ENCODE assay signal across 13 cellular contexts in genomic region chr2:71789556-71790219, GRCh38.
DNase-seq lines count a peak whose midpoint lies in the region; ATAC-seq and TF ChIP-seq lines count a peak whose summit lies in the region.
"Had no signal": no experiment of that assay in that cellular context is flagged by ENCODE, and none has a peak within 500 bp of the region (broad histone marks: within the 10 kb centered on the region; RNA-seq: fewer than 3 reads in every experiment).

No MANE protein-coding gene starts in this region.

- no peaks in the 10 kb centered on the region for H3K79me2 ChIP-seq in trophoblast cell (ENCODE audit: control insufficient read depth, insufficient read depth, low read length, poor library complexity)
- H3K79me2 ChIP-seq: parathyroid adenoma had no signal

- no peak for ATAC-seq in HG02763 (IDR thresholded peaks at IDR 0.05; ENCODE audit: unreplicated experiment)
- ATAC-seq: mucosa of descending colon had no signal

- no peak overlapping the region for H4K12ac ChIP-seq in trophoblast cell (ENCODE audit: low read depth, low read length)

- H3K27me3 ChIP-seq in BJ (ENCODE audit: control insufficient read depth, insufficient read depth, low read length) (peaks cover 1% of the 10 kb centered on the region), brain microvascular endothelial cell (replicated peaks) (no peaks in the 10 kb centered on the region), trophoblast cell (ENCODE audit: insufficient read depth, low read length) (no peaks in the 10 kb centered on the region)

- H3K27ac ChIP-seq in brain microvascular endothelial cell (no peak overlapping the region), trophoblast cell (ENCODE audit: low read depth, low read length) (no peak overlapping the region)
- H3K27ac ChIP-seq: parathyroid adenoma had no signal

- peaks cover 5% of the 10 kb centered on the region for H3K79me1 ChIP-seq in trophoblast cell (ENCODE audit: low read length)

- H3K4me3 ChIP-seq in BJ (ENCODE audit: low read depth, low read length), result no peak overlapping the region
- no peak overlapping the region for H3K4me3 ChIP-seq in HFF-Myc (replicated peaks; ENCODE audit: low read depth, low read length)
- H3K4me3 ChIP-seq in brain microvascular endothelial cell (ENCODE audit: low read depth, low read length), result no peak overlapping the region
- no peak overlapping the region for H3K4me3 ChIP-seq in trophoblast cell (ENCODE audit: low read depth, low read length)
- H3K4me3 ChIP-seq: mucosa of descending colon had no signal

- peak; percentile 48 for TF ChIP-seq CTCF in BJ (IDR thresholded peaks at IDR 0.05; ENCODE audit: insufficient read depth, low read depth, low read length)
- TF ChIP-seq CTCF in HFF-Myc (IDR thresholded peaks at IDR 0.05; ENCODE audit: low read depth, low read length, missing control alignments), result peak; percentile 43
- TF ChIP-seq CTCF in brain microvascular endothelial cell (IDR thresholded peaks at IDR 0.05; ENCODE audit: low read depth, low read length, missing control alignments), result peak; percentile 47

- H2BK12ac ChIP-seq in trophoblast cell (ENCODE audit: low read length), result no peak overlapping the region

- H2AK5ac ChIP-seq in trophoblast cell (ENCODE audit: low read length), result no peak overlapping the region

- H2BK5ac ChIP-seq in trophoblast cell (ENCODE audit: low read depth, low read length, poor library complexity), result no peak overlapping the region

- H3K4me2 ChIP-seq in trophoblast cell (ENCODE audit: low read length), result no peak overlapping the region

- DNase-seq in BJ (ENCODE audit: low read depth) (no peak), HFF-Myc (ENCODE audit: extremely low read depth, low read depth) (no peak), brain microvascular endothelial cell (no peak), trophoblast cell (peak; percentile 15 to 49), NCI-H1417 treated with DMSO at 0.1 percent for 48 hours (lab: John Stamatoyannopoulos, UW) (no peak), NCI-H2029 (lab: John Stamatoyannopoulos, UW) (no peak)
- DNase-seq: activated CD4-positive, CD25-positive, alpha-beta regulatory T cell treated with anti-CD3 and anti-CD28 coated beads, Interleukin-2, amount 50 U/mL, for 72 hours; activated T-cell treated with anti-CD3 and anti-CD28 coated beads for 4 hours; central memory CD4-positive, alpha-beta T cell; mucosa of descending colon; NCI-H1092 treated with DMSO at 0.1 percent for 48 hours had no signal

- WGBS in trophoblast cell (ENCODE audit: extremely low coverage, insufficient coverage, insufficient read length), result no CpG with 5 or more reads among the region's 14 CpGs

- peaks cover 19 to 21% of the 10 kb centered on the region in 2 experiments for H3K4me1 ChIP-seq in trophoblast cell (ENCODE audit: control insufficient read depth in 1 of 2, insufficient read depth in 2 of 2, low read length in 2 of 2)
- H3K4me1 ChIP-seq: parathyroid adenoma had no signal

- H3K9ac ChIP-seq in trophoblast cell (ENCODE audit: low read length), result no peak overlapping the region
- H3K9ac ChIP-seq: parathyroid adenoma had no signal

- no peak overlapping the region for H3K23ac ChIP-seq in trophoblast cell (ENCODE audit: low read length)

- H3K18ac ChIP-seq in trophoblast cell (ENCODE audit: low read length), result no peak overlapping the region

- H3K36me3 ChIP-seq in BJ (ENCODE audit: control insufficient read depth, insufficient read depth, low read length) (no peaks in the 10 kb centered on the region), brain microvascular endothelial cell (replicated peaks) (no peaks in the 10 kb centered on the region), trophoblast cell (ENCODE audit: control insufficient read depth in 1 of 2, insufficient read depth in 2 of 2, low read length in 2 of 2) (no peaks in the 10 kb centered on the region)

- H3K4ac ChIP-seq in trophoblast cell (ENCODE audit: low read depth, low read length), result no peak overlapping the region

- in situ Hi-C loops in brain microvascular endothelial cell (cut with HindIII; ENCODE audit: low pct_ligation_motif_present, low sequenced_read_pairs), result no loop called here

- H4K91ac ChIP-seq in trophoblast cell (ENCODE audit: low read depth, low read length), result no peak overlapping the region

- no peak overlapping the region for H3K14ac ChIP-seq in trophoblast cell (ENCODE audit: low read length)

- H3K9me3 ChIP-seq in trophoblast cell (ENCODE audit: insufficient read depth, low read depth, low read length), result peaks cover 2% of the 10 kb centered on the region
- H3K9me3 ChIP-seq: mucosa of descending colon had no signal

- H4K8ac ChIP-seq in trophoblast cell (ENCODE audit: low read depth, low read length), result no peak overlapping the region

- POLR2A ChIA-PET in BJ (lab: Charles Lee), result no interaction called here

- no peak overlapping the region for H2BK120ac ChIP-seq in trophoblast cell (ENCODE audit: insufficient read depth, low read length, poor library complexity)

- CTCF ChIA-PET in BJ (lab: Yijun Ruan, JAX), result interaction anchor here (0.6 to 3.3 kb wide), 9 partner anchors 9 to 517 kb away, joined by 3 to 14 read pairs (median 4); no protein-coding TSS in a partner anchor

- H2AFZ ChIP-seq in trophoblast cell (ENCODE audit: insufficient read depth, low read length, poor library complexity), result no peak overlapping the region
- H2AFZ ChIP-seq: parathyroid adenoma had no signal

Comparison
In these comparisons a context has a peak if more than half of its experiments do, and no peak if none do; other contexts are left out.
1. DNase-seq: peak in trophoblast cell (2 of 2); none in BJ (single experiment), HFF-Myc (single experiment), brain microvascular endothelial cell (single experiment), NCI-H1417 treated with DMSO at 0.1 percent for 48 hours (single experiment) and NCI-H2029 (single experiment).
2. Peak in every context shown above with its lines, with median percentiles within 50 percentile points of each other: CTCF ChIP-seq.